In the genomic region with DNA sequence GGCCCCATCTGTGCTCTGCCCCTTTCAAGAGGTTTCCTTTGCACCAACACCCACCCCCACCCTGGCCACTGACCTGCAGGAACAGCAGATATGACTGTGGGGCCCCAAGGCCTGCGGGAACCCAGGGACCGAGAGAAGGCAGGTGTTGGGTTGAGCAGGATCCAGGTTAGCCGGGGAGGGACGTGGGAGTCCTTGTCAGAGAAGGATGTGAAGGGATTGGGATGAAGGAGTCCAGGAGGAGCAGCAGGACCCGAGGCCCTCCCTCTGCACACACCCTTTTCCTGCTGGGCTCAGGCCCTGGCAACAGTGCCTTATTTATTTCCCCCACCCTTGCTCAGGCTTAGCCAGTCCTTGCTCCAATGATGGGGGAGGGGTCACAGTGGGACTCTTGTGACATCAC, we compare ENCODE assay signal across 22 cellular contexts.
DNase-seq lines count a peak whose midpoint lies in the region; ATAC-seq and TF ChIP-seq lines count a peak whose summit lies in the region.
"Had no signal": no experiment of that assay in that cellular context is flagged by ENCODE, and none has a peak within 500 bp of the region (broad histone marks: within the 10 kb centered on the region; RNA-seq: fewer than 3 reads in every experiment).

No MANE protein-coding gene starts in this region.

- no peak overlapping the region for H3K18ac ChIP-seq in IMR-90 (ENCODE audit: low read depth, low read length)
- H3K18ac ChIP-seq in mesendoderm (ENCODE audit: low read length) = no peak overlapping the region

- H4K20me1 ChIP-seq in IMR-90 (ENCODE audit: insufficient read depth, low read length) = no peaks in the 10 kb centered on the region
- H4K20me1 ChIP-seq: BLaER1 had no signal

- no peak overlapping the region for H2AK5ac ChIP-seq in IMR-90 (ENCODE audit: low read depth, low read length)
- H2AK5ac ChIP-seq in mesendoderm (ENCODE audit: low read length) = no peak overlapping the region

- H3K27ac ChIP-seq in IMR-90 (ENCODE audit: insufficient read depth, low read length) (no peak overlapping the region), mesendoderm (ENCODE audit: low read depth, low read length) (no peak overlapping the region)
- H3K27ac ChIP-seq: BLaER1 had no signal

- H3K23ac ChIP-seq in IMR-90 (ENCODE audit: low read depth, low read length) (no peak overlapping the region), mesendoderm (ENCODE audit: low read length) (no peak overlapping the region)

- in situ Hi-C loops in IMR-90 (cut with MboI; ENCODE audit: low sequenced_read_pairs) = no loop called here

- BruUV-seq in IMR-90 (replicated peaks; lab: Mats Ljungman, UMichigan) = no TSS peak

- H2BK120ac ChIP-seq in IMR-90 (ENCODE audit: low read depth, low read length) (no peak overlapping the region), mesendoderm (ENCODE audit: low read depth, low read length) (no peak overlapping the region)

- no peak for TF ChIP-seq POLR2A in IMR-90 (IDR thresholded peaks at IDR 0.05; ENCODE audit: low read depth, low read length)

- H2AFZ ChIP-seq in IMR-90 (replicated peaks; ENCODE audit: low read length, poor library complexity) = no peak overlapping the region

- H3K9ac ChIP-seq in IMR-90 (ENCODE audit: low read depth, low read length) (no peak overlapping the region), mesendoderm (ENCODE audit: low read length) (no peak overlapping the region)
- H3K9ac ChIP-seq: BLaER1 had no signal

- H3K9me1 ChIP-seq in IMR-90 (ENCODE audit: insufficient read depth, low read length) = no peaks in the 10 kb centered on the region; the same call in 1 of the 2 replicates

- peak overlapping the region; percentile 52 for H2AK9ac ChIP-seq in IMR-90 (replicated peaks; ENCODE audit: low read depth, low read length, poor library complexity)

- H3K79me2 ChIP-seq in mesendoderm (ENCODE audit: control insufficient read depth, insufficient read depth, low read length) = no peaks in the 10 kb centered on the region

- intact Hi-C loops in IMR-90 (cut with micrococcal nuclease) = no loop called here

- no peaks in the 10 kb centered on the region for H3K9me3 ChIP-seq in IMR-90 (ENCODE audit: control insufficient read depth, insufficient read depth, low read length)
- H3K9me3 ChIP-seq: BE2C, BLaER1 had no signal

- H3K56ac ChIP-seq in IMR-90 (ENCODE audit: extremely low read depth, insufficient read depth, low read length) (no peak overlapping the region), mesendoderm (ENCODE audit: low read length) (no peak overlapping the region)

- CTCF ChIA-PET in IMR-90 (lab: Yijun Ruan, JAX) = no interaction called here

- POLR2A ChIA-PET in IMR-90 (lab: Charles Lee; ENCODE audit: unreplicated experiment) = no interaction called here

- no peaks in the 10 kb centered on the region for H3K36me3 ChIP-seq in IMR-90 (ENCODE audit: control insufficient read depth, insufficient read depth, low read length)
- H3K36me3 ChIP-seq in mesendoderm (ENCODE audit: control insufficient read depth, insufficient read depth, low read length) = no peaks in the 10 kb centered on the region
- H3K36me3 ChIP-seq: BE2C, BLaER1 had no signal

- H3K27me3 ChIP-seq in IMR-90 (ENCODE audit: control insufficient read depth, insufficient read depth, low read length) = no peaks in the 10 kb centered on the region
- H3K27me3 ChIP-seq in mesendoderm (ENCODE audit: insufficient read depth, low read length, poor library complexity) = no peaks in the 10 kb centered on the region
- H3K27me3 ChIP-seq: BE2C, BLaER1 had no signal

- H3K4me1 ChIP-seq in IMR-90 (ENCODE audit: control insufficient read depth, insufficient read depth, low read length) (peaks cover 3% of the 10 kb centered on the region; the same call in 1 of the 2 replicates), mesendoderm (ENCODE audit: control insufficient read depth, low read depth, low read length) (no peaks in the 10 kb centered on the region)
- H3K4me1 ChIP-seq: BE2C, BLaER1 had no signal

- no peak overlapping the region for H3K4ac ChIP-seq in IMR-90 (ENCODE audit: low read depth, low read length)
- H3K4ac ChIP-seq in mesendoderm (ENCODE audit: low read depth, low read length) = no peak overlapping the region

- H3K4me2 ChIP-seq in IMR-90 (ENCODE audit: low read depth, low read length) (no peak overlapping the region), mesendoderm (ENCODE audit: low read length) (no peak overlapping the region)
- H3K4me2 ChIP-seq: BLaER1 had no signal

- no peak overlapping the region for H2BK20ac ChIP-seq in IMR-90 (ENCODE audit: low read depth, low read length)

- H3K4me3 ChIP-seq in IMR-90 (ENCODE audit: insufficient read depth, low read depth, low read length) (no peak overlapping the region), mesendoderm (ENCODE audit: low read length) (no peak overlapping the region)
- H3K4me3 ChIP-seq: BLaER1, GM12878 had no signal

- H2BK5ac ChIP-seq in IMR-90 (ENCODE audit: low read depth, low read length, poor library complexity, severe bottlenecking) = no peak overlapping the region
- no peak overlapping the region for H2BK5ac ChIP-seq in mesendoderm (ENCODE audit: low read length)

- no CpG with 5 or more reads among the region's 5 CpGs for WGBS in IMR-90 (ENCODE audit: extremely low coverage in 2 of 2, insufficient read length in 1 of 2), 2 experiments
- no CpG with 5 or more reads among the region's 5 CpGs for WGBS in mesendoderm (ENCODE audit: extremely low coverage, insufficient coverage, low lambda C conversion rate)

- TF ChIP-seq RAD21 in IMR-90 (IDR thresholded peaks at IDR 0.05; ENCODE audit: low read length) = no peak

- no peak for ATAC-seq in IMR-90 (ENCODE audit: low read depth)
- ATAC-seq in HG03460 (IDR thresholded peaks at IDR 0.05; ENCODE audit: unreplicated experiment) = no peak

- no peak overlapping the region for H4K5ac ChIP-seq in IMR-90 (ENCODE audit: low read depth, low read length)
- H4K5ac ChIP-seq in mesendoderm (ENCODE audit: low read length) = no peak overlapping the region

- H3K14ac ChIP-seq in IMR-90 (replicated peaks; ENCODE audit: low read depth, low read length) = no peak overlapping the region

- DNase-seq in IMR-90 = no peak
- peak; percentile 6 for DNase-seq in mesendoderm
- DNase-seq in NCI-H226 = no peak
- no peak for DNase-seq in OCI-M1 (lab: John Stamatoyannopoulos, UW)
- DNase-seq: 8988T; ACHN; BE2C; C1 segment of cervical spinal cord; CD4-positive, alpha-beta memory T cell; CD4-positive, CD25-positive, alpha-beta regulatory T cell; CD8-positive, alpha-beta memory T cell; COR-L47; DMS 273 treated with DMSO at 0.1 percent for 48 hours; DMS153; DMS53; DMS79; DND-41; EL; GDM1 had no signal

- no peak for TF ChIP-seq CTCF in IMR-90 (conservative IDR thresholded peaks at IDR 0.05; ENCODE audit: low read depth, low read length)

- no peak overlapping the region for H4K8ac ChIP-seq in IMR-90 (ENCODE audit: low read depth in 2 of 2, low read length in 2 of 2)
- H4K8ac ChIP-seq in mesendoderm (ENCODE audit: low read depth, low read length) = no peak overlapping the region

- no peak overlapping the region for H4K91ac ChIP-seq in IMR-90 (ENCODE audit: insufficient read depth, low read depth, low read length)

- H3K79me1 ChIP-seq in IMR-90 (ENCODE audit: low read depth in 1 of 2, low read length in 2 of 2) (no peaks in the 10 kb centered on the region), mesendoderm (ENCODE audit: low read length) (no peaks in the 10 kb centered on the region)

- dilution Hi-C loops in IMR-90 (cut with HindIII; ENCODE audit: low sequenced_read_pairs, unreplicated experiment) = no loop called here

- H2BK15ac ChIP-seq in IMR-90 (ENCODE audit: low read depth, low read length) (no peak overlapping the region), mesendoderm (replicated peaks; ENCODE audit: low read depth) (no peak overlapping the region)

TF ChIP-seq in IMR-90, 13 proteins besides CTCF, POLR2A, EP300 and RAD21:
- TF ChIP-seq NFE2L2 (IDR thresholded peaks at IDR 0.05; ENCODE audit: low read depth, low read length) (no peak), CHD1 (IDR thresholded peaks at IDR 0.05; ENCODE audit: low read depth, low read length) (no peak), MXI1 (IDR thresholded peaks at IDR 0.05; ENCODE audit: borderline replicate concordance, low read depth, low read length) (no peak), MAZ (IDR thresholded peaks at IDR 0.05; ENCODE audit: borderline replicate concordance, low read depth, low read length) (no peak), SMC3 (IDR thresholded peaks at IDR 0.05; ENCODE audit: low read depth, low read length) (no peak), MAFK (IDR thresholded peaks at IDR 0.05; ENCODE audit: low read depth, low read length) (no peak), BHLHE40 (IDR thresholded peaks at IDR 0.05; ENCODE audit: low read depth, low read length) (no peak), RFX5 (IDR thresholded peaks at IDR 0.05; ENCODE audit: low read depth, low read length) (no peak), CEBPB (IDR thresholded peaks at IDR 0.05; ENCODE audit: low read depth, low read length) (no peak)
- TF ChIP-seq, protein P1, sequence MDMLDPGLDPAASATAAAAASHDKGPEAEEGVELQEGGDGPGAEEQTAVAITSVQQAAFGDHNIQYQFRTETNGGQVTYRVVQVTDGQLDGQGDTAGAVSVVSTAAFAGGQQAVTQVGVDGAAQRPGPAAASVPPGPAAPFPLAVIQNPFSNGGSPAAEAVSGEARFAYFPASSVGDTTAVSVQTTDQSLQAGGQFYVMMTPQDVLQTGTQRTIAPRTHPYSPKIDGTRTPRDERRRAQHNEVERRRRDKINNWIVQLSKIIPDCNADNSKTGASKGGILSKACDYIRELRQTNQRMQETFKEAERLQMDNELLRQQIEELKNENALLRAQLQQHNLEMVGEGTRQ (IDR thresholded peaks at IDR 0.05; ENCODE audit: low read depth, low read length) = no peak
- TF ChIP-seq, protein P2, sequence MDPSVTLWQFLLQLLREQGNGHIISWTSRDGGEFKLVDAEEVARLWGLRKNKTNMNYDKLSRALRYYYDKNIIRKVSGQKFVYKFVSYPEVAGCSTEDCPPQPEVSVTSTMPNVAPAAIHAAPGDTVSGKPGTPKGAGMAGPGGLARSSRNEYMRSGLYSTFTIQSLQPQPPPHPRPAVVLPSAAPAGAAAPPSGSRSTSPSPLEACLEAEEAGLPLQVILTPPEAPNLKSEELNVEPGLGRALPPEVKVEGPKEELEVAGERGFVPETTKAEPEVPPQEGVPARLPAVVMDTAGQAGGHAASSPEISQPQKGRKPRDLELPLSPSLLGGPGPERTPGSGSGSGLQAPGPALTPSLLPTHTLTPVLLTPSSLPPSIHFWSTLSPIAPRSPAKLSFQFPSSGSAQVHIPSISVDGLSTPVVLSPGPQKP (IDR thresholded peaks at IDR 0.05; ENCODE audit: borderline replicate concordance, low read depth, low read length) = no peak
